8 cellular contexts compared by ENCODE assay signal in the genomic region with DNA sequence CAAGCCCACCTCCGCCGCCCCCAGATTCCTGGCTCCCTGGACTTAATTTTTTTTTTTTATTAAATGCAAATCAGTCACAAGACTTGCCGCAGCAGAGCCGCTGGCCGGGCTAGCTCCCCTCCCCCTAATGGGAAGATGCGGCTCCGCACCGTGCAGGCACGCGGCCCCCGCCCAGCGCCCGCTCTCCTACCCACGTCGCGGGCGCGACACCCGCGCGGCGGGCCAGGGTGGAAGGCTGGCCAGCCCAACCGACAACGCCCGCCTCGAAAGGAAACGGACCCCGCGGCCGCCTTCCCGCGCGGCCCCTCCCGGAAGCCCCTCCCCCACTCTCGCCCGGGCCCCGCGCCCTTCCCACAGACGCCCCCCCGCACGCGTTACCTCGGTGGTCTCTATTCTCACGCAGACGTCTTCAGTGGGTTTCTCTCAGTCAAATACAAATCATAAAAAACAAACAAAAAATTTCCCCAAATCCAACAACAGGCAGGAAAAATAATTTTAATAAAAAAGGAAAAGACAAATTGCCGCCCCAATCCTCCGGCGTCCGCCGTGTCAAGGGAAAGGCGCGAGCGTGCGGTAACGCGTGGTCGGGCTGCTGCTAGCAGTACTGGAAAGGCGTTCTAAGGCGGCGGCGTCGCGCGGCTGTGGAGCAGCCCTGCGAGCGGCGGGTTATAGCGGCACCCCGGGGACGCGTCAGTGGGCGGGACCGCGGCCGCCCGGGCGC. TPM values are rescaled to one million over a fixed set of nuclear protein-coding genes. Genes with fewer than 3 reads are reported as not detected.
DNase-seq lines count a peak whose midpoint lies in the region; TF ChIP-seq lines count a peak whose summit lies in the region.

A gene (minus strand): TSS at position 643 of the 721 bp plus-strand sequence. CDS start 1,480 bp downstream, outside the sequence.

- H3K36me3 ChIP-seq in SK-N-MC (ENCODE audit: insufficient read depth, low read length), result peaks cover 41% of the 10 kb centered on the region
- no peaks in the 10 kb centered on the region for H3K36me3 ChIP-seq in testis (ENCODE audit: low read depth, missing control alignments)

- H3K27ac ChIP-seq in SK-N-MC (peak within 1 kb of the TSS; percentile 96), testis (peak within 1 kb of the TSS; percentile 97 to 100)

- peak; percentile 88 for TF ChIP-seq POLR2A in testis (IDR thresholded peaks at IDR 0.05)

- TF ChIP-seq CTCF in testis (IDR thresholded peaks at IDR 0.05), result no peak

- peak; percentile 97 for DNase-seq in G401 (ENCODE audit: low spot score)
- peak; percentile 87 for DNase-seq in H4 (ENCODE audit: low spot score)
- DNase-seq in M059J (ENCODE audit: low read depth), result peak; percentile 91
- DNase-seq in SK-N-MC (ENCODE audit: low read depth, low spot score), result no peak
- DNase-seq in activated naive CD4-positive, alpha-beta T cell treated with anti-CD3 and anti-CD28 coated beads, Interleukin-2, amount 50 U/mL, for 16 hours, result peak; percentile 98
- peak; percentile 97 for DNase-seq in germinal center (ENCODE audit: low spot score)
- DNase-seq in occipital lobe (lab: John Stamatoyannopoulos, UW), result peak; percentile 94
- DNase-seq in testis, result peak; percentile 99

- 1% methylated on average over 72 to 77 of the region's 77 CpGs for WGBS in testis, 2 donors

- H3K9ac ChIP-seq in SK-N-MC (ENCODE audit: insufficient read length), result peak within 1 kb of the TSS; percentile 100

- in situ Hi-C loops in G401 (cut with HindIII; ENCODE audit: low sequenced_read_pairs), result no loop called here

- intact Hi-C loops in testis (cut with DNase I; ENCODE audit: low total_unique reads), result loop anchor here (10.0 kb wide), 1 partner anchor 293 kb away; no protein-coding TSS in a partner anchor

- H3K9me3 ChIP-seq in SK-N-MC (ENCODE audit: low read depth, low read length) (no peaks in the 10 kb centered on the region), testis (no peaks in the 10 kb centered on the region)

- peaks cover 25% of the 10 kb centered on the region for H3K4me1 ChIP-seq in testis

- H3K27me3 ChIP-seq in testis, result no peaks in the 10 kb centered on the region

- H3K4me3 ChIP-seq in SK-N-MC, result peak within 1 kb of the TSS; percentile 97
- H3K4me3 ChIP-seq in testis, result peak within 1 kb of the TSS; percentile 88 to 99

RNA-seq across cellular contexts. Expression of the gene that starts here (rescaled TPM):
- total RNA-seq in G401 (2014; rRNA removed; shearing (Covaris generic)), result 191 and 254 TPM in 2 replicates
- 203 and 263 TPM in 2 replicates for total RNA-seq in H4 (2014; rRNA removed; shearing (Covaris generic))
- 447 and 744 TPM in 2 replicates for total RNA-seq in M059J (2014; rRNA removed; shearing (Covaris generic))
- total RNA-seq in occipital lobe, result 259 TPM
- 100 to 1,000 TPM; 151 to 220 TPM for total RNA-seq in testis
- polyA plus RNA-seq in testis (ENCODE audit: insufficient read depth, low read depth, low replicate concordance), result 56.4 TPM
